1 cellular context compared by ENCODE assay signal in the genomic region with DNA sequence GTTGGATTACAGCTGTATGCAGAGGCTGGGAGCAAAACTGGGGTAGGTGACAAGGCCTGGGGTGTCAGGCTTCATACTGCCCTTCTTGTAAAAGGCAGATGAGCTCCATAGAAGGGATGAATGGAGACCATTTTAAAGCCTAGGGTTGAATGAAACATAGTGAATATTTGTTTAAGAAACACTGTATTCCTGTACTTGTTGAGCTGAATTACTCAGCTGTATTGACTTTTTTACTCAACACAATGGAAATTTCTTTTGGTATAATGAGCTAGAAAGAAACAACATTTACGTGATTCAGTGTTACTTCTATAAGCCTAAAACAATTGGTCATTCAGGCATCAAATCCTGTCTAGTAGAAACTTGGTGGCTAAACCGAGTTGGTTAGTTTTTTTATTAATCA.
TF ChIP-seq lines count a peak whose summit lies in the region.

No MANE protein-coding gene starts in this region.

TF ChIP-seq in K562, 482 proteins besides CTCF, POLR2A, EP300 and RAD21:
- TF ChIP-seq ZNF282 (CRISPR knock-in tag; IDR thresholded peaks at IDR 0.05): no peak
- TF ChIP-seq ESRRA (IDR thresholded peaks at IDR 0.05; ENCODE audit: borderline replicate concordance, low read depth): no peak
- TF ChIP-seq BCL6 (CRISPR knock-in tag; IDR thresholded peaks at IDR 0.05): no peak
- TF ChIP-seq, protein P1, sequence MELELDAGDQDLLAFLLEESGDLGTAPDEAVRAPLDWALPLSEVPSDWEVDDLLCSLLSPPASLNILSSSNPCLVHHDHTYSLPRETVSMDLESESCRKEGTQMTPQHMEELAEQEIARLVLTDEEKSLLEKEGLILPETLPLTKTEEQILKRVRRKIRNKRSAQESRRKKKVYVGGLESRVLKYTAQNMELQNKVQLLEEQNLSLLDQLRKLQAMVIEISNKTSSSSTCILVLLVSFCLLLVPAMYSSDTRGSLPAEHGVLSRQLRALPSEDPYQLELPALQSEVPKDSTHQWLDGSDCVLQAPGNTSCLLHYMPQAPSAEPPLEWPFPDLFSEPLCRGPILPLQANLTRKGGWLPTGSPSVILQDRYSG (tag; conservative IDR thresholded peaks at IDR 0.05; ENCODE audit: low read depth): no peak
- TF ChIP-seq BACH1 (tag; IDR thresholded peaks at IDR 0.05): no peak
- TF ChIP-seq, protein P2, sequence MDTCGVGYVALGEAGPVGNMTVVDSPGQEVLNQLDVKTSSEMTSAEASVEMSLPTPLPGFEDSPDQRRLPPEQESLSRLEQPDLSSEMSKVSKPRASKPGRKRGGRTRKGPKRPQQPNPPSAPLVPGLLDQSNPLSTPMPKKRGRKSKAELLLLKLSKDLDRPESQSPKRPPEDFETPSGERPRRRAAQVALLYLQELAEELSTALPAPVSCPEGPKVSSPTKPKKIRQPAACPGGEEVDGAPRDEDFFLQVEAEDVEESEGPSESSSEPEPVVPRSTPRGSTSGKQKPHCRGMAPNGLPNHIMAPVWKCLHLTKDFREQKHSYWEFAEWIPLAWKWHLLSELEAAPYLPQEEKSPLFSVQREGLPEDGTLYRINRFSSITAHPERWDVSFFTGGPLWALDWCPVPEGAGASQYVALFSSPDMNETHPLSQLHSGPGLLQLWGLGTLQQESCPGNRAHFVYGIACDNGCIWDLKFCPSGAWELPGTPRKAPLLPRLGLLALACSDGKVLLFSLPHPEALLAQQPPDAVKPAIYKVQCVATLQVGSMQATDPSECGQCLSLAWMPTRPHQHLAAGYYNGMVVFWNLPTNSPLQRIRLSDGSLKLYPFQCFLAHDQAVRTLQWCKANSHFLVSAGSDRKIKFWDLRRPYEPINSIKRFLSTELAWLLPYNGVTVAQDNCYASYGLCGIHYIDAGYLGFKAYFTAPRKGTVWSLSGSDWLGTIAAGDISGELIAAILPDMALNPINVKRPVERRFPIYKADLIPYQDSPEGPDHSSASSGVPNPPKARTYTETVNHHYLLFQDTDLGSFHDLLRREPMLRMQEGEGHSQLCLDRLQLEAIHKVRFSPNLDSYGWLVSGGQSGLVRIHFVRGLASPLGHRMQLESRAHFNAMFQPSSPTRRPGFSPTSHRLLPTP (IDR thresholded peaks at IDR 0.05; ENCODE audit: borderline replicate concordance, extremely low read depth, insufficient read length): no peak
- TF ChIP-seq TBL1XR1 (IDR thresholded peaks at IDR 0.05; ENCODE audit: low read length in 2 of 2): no peak
- no peak for TF ChIP-seq SIN3A (IDR thresholded peaks at IDR 0.05; ENCODE audit: borderline replicate concordance in 2 of 2, control insufficient read depth in 1 of 2, low read depth in 2 of 2, low read length in 2 of 2)
- no peak for TF ChIP-seq SMAD2 (IDR thresholded peaks at IDR 0.05; ENCODE audit: low read depth, low read length)
- TF ChIP-seq THRAP3 (IDR thresholded peaks at IDR 0.05; ENCODE audit: borderline replicate concordance): no peak
- TF ChIP-seq TOE1 (IDR thresholded peaks at IDR 0.05; ENCODE audit: borderline replicate concordance): no peak
- TF ChIP-seq TOE1 (CRISPR knock-in tag; IDR thresholded peaks at IDR 0.05; ENCODE audit: borderline replicate concordance, low read depth): no peak
- TF ChIP-seq, protein P3, sequence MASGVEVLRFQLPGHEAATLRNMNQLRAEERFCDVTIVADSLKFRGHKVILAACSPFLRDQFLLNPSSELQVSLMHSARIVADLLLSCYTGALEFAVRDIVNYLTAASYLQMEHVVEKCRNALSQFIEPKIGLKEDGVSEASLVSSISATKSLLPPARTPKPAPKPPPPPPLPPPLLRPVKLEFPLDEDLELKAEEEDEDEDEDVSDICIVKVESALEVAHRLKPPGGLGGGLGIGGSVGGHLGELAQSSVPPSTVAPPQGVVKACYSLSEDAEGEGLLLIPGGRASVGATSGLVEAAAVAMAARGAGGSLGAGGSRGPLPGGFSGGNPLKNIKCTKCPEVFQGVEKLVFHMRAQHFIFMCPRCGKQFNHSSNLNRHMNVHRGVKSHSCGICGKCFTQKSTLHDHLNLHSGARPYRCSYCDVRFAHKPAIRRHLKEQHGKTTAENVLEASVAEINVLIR (CRISPR knock-in tag; IDR thresholded peaks at IDR 0.05): no peak
- no peak for TF ChIP-seq SMARCE1 (IDR thresholded peaks at IDR 0.05)
- TF ChIP-seq CREBBP (IDR thresholded peaks at IDR 0.05; ENCODE audit: low read depth, low read length): no peak
